ENCODE assay signal across 1 cellular context in the genomic region with DNA sequence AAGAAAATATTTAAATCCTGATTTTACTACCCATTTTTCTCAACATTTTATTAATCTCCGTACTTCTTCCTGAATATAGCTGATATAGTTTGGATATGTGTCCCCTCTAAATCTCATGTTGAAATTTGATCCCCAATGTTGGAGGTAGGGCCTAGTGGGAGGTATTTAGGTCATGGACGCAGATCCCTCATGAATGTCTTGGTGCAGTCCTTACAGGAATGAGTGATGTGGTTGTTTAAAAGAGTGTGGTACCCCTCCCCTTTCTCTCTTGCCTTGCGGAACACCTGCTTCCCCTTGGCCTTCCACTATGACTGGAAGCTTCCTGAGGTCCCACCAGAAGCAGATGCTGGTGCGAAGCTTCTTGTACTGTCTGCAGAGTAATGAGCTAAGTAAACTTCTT.
TF ChIP-seq lines count a peak whose summit lies in the region.

No MANE protein-coding gene starts in this region.

TF ChIP-seq in WTC11, 78 proteins besides CTCF, POLR2A, EP300 and RAD21:
- no peak for TF ChIP-seq MXD4 (CRISPR knock-in tag; IDR thresholded peaks at IDR 0.05; ENCODE audit: borderline replicate concordance)
- TF ChIP-seq, protein P1, sequence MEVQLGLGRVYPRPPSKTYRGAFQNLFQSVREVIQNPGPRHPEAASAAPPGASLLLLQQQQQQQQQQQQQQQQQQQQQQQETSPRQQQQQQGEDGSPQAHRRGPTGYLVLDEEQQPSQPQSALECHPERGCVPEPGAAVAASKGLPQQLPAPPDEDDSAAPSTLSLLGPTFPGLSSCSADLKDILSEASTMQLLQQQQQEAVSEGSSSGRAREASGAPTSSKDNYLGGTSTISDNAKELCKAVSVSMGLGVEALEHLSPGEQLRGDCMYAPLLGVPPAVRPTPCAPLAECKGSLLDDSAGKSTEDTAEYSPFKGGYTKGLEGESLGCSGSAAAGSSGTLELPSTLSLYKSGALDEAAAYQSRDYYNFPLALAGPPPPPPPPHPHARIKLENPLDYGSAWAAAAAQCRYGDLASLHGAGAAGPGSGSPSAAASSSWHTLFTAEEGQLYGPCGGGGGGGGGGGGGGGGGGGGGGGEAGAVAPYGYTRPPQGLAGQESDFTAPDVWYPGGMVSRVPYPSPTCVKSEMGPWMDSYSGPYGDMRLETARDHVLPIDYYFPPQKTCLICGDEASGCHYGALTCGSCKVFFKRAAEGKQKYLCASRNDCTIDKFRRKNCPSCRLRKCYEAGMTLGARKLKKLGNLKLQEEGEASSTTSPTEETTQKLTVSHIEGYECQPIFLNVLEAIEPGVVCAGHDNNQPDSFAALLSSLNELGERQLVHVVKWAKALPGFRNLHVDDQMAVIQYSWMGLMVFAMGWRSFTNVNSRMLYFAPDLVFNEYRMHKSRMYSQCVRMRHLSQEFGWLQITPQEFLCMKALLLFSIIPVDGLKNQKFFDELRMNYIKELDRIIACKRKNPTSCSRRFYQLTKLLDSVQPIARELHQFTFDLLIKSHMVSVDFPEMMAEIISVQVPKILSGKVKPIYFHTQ (CRISPR knock-in tag; IDR thresholded peaks at IDR 0.05), result no peak
- TF ChIP-seq TCF7 (CRISPR knock-in tag; IDR thresholded peaks at IDR 0.05; ENCODE audit: low read depth), result no peak
- TF ChIP-seq ZNF317 (CRISPR knock-in tag; IDR thresholded peaks at IDR 0.05; ENCODE audit: borderline replicate concordance, low read depth), result no peak
- no peak for TF ChIP-seq CBFB (CRISPR knock-in tag; IDR thresholded peaks at IDR 0.05; ENCODE audit: low read depth)
